ENCODE assay signal across 9 cellular contexts in genomic region chr13:51801631-51802099, GRCh38. TPM values are rescaled to one million over a fixed set of nuclear protein-coding genes. Genes with fewer than 3 reads are reported as not detected.
DNase-seq lines count a peak whose midpoint lies in the region; ATAC-seq lines count a peak whose summit lies in the region.
"Had no signal": no experiment of that assay in that cellular context is flagged by ENCODE, and none has a peak within 500 bp of the region (broad histone marks: within the 10 kb centered on the region; RNA-seq: fewer than 3 reads in every experiment).

No MANE protein-coding gene starts in this region.

- peak overlapping the region; percentile 98 for H3K27ac ChIP-seq in angular gyrus (ENCODE audit: low read depth, low read length)
- peak overlapping the region; percentile 100 for H3K27ac ChIP-seq in layer of hippocampus (ENCODE audit: low read depth, low read length)
- H3K27ac ChIP-seq in SJCRH30: no peak overlapping the region

- no peaks in the 10 kb centered on the region for H3K9me3 Mint-ChIP-seq in T-helper 2 cell treated with Interferon-gamma antibody and Interleukin-4, amounts not matched to agents 5 μg/mL and 100 μg/mL, for 36 hours
- H3K9me3 Mint-ChIP-seq in stimulated activated naive B cell treated with anti-CD40 and anti-IgM and Interleukin-4, amounts not matched to agents 10 μg/mL and 1 μg/mL and 100 μg/mL, for 72 hours: no peaks in the 10 kb centered on the region

- no peak for DNase-seq in T-helper 2 cell treated with Interferon-gamma antibody and Interleukin-4, amounts not matched to agents 5 μg/mL and 100 μg/mL, for 36 hours (ENCODE audit: low spot score)
- no peak for DNase-seq in T-helper 2 cell
- no peak for DNase-seq in stimulated activated naive B cell treated with anti-CD40 and anti-IgM and Interleukin-4, amounts not matched to agents 10 μg/mL and 1 μg/mL and 100 μg/mL, for 72 hours
- no peak for DNase-seq in germinal center (ENCODE audit: low spot score)
- DNase-seq in SJCRH30: no peak
- no peak for DNase-seq in mesenteric fat pad (ENCODE audit: low spot score)

- H3K36me3 ChIP-seq in SJCRH30: no peaks in the 10 kb centered on the region

- ATAC-seq in stimulated activated naive B cell treated with anti-CD40 and anti-IgM and Interleukin-4, amounts not matched to agents 10 μg/mL and 1 μg/mL and 100 μg/mL, for 72 hours (replicated peaks): no peak

- H3K36me3 Mint-ChIP-seq in T-helper 2 cell treated with Interferon-gamma antibody and Interleukin-4, amounts not matched to agents 5 μg/mL and 100 μg/mL, for 36 hours (ENCODE audit: low read depth): no peaks in the 10 kb centered on the region
- peaks cover 5 to 11% of the 10 kb centered on the region in 2 donors for H3K36me3 Mint-ChIP-seq in stimulated activated naive B cell treated with anti-CD40 and anti-IgM and Interleukin-4, amounts not matched to agents 10 μg/mL and 1 μg/mL and 100 μg/mL, for 72 hours

- H3K27me3 ChIP-seq in layer of hippocampus (ENCODE audit: control insufficient read depth, insufficient read depth, low read length) (no peaks in the 10 kb centered on the region), SJCRH30 (no peaks in the 10 kb centered on the region)

- peaks cover 30% of the 10 kb centered on the region for H3K4me1 Mint-ChIP-seq in T-helper 2 cell treated with Interferon-gamma antibody and Interleukin-4, amounts not matched to agents 5 μg/mL and 100 μg/mL, for 36 hours (ENCODE audit: low read depth)
- H3K4me1 Mint-ChIP-seq in stimulated activated naive B cell treated with anti-CD40 and anti-IgM and Interleukin-4, amounts not matched to agents 10 μg/mL and 1 μg/mL and 100 μg/mL, for 72 hours: peaks cover 35 to 63% of the 10 kb centered on the region in 2 donors

- peaks cover 19% of the 10 kb centered on the region for H3K4me1 ChIP-seq in SJCRH30

- H3K27me3 Mint-ChIP-seq in T-helper 2 cell treated with Interferon-gamma antibody and Interleukin-4, amounts not matched to agents 5 μg/mL and 100 μg/mL, for 36 hours (ENCODE audit: low read depth): peaks cover 6% of the 10 kb centered on the region
- H3K27me3 Mint-ChIP-seq in stimulated activated naive B cell treated with anti-CD40 and anti-IgM and Interleukin-4, amounts not matched to agents 10 μg/mL and 1 μg/mL and 100 μg/mL, for 72 hours: no peaks in the 10 kb centered on the region

- peak overlapping the region; percentile 100 for H3K27ac Mint-ChIP-seq in T-helper 2 cell treated with Interferon-gamma antibody and Interleukin-4, amounts not matched to agents 5 μg/mL and 100 μg/mL, for 36 hours
- H3K27ac Mint-ChIP-seq in stimulated activated naive B cell treated with anti-CD40 and anti-IgM and Interleukin-4, amounts not matched to agents 10 μg/mL and 1 μg/mL and 100 μg/mL, for 72 hours: peak overlapping the region; percentile 99

- no peaks in the 10 kb centered on the region for H3K9me3 ChIP-seq in SJCRH30 (replicated peaks)

- H3K4me3 Mint-ChIP-seq in T-helper 2 cell treated with Interferon-gamma antibody and Interleukin-4, amounts not matched to agents 5 μg/mL and 100 μg/mL, for 36 hours: no peak overlapping the region
- no peak overlapping the region for H3K4me3 Mint-ChIP-seq in stimulated activated naive B cell treated with anti-CD40 and anti-IgM and Interleukin-4, amounts not matched to agents 10 μg/mL and 1 μg/mL and 100 μg/mL, for 72 hours

- H3K4me3 ChIP-seq in SJCRH30: no peak overlapping the region

RNA-seq across cellular contexts. Expression of gene DHRS12, which starts 2.3 kb away (rescaled TPM):
- total RNA-seq in SJCRH30 (2014; rRNA removed; shearing (Covaris generic)): 1.1 and 2.4 TPM in 2 replicates
- 14.8 TPM for total RNA-seq in mesenteric fat pad

RNA-seq across cellular contexts. Expression of gene TMEM272, which starts 43.3 kb away (rescaled TPM):
- not detected in 2 replicates for total RNA-seq in SJCRH30 (2014; rRNA removed; shearing (Covaris generic))
- total RNA-seq in mesenteric fat pad: 0.32 TPM
- total RNA-seq: NCI-H460 had no signal
